Comparison of ENCODE assay signal across 3 cellular contexts in the genomic region with DNA sequence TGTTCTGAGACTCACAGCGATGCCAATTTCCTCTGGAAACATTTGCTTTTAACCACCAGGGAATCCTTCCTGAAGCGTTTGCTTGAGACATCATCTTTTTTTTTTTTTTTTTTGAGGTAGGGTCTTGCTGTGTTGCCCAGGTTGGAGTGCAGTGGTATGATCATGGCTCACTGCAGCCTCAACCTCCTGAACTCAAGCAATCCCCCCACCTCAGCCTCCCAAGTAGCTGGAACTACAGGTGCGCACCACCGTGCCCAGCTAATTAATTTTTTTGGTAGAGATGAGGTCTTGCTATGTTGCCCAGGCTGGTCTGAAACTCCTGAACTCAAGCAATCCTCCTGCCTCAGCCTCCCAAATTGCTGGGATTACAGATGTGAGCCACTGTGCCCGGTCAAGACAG.
TF ChIP-seq lines count a peak whose summit lies in the region.

No MANE protein-coding gene starts in this region.

TF ChIP-seq in HEK293, 187 proteins besides CTCF, POLR2A, EP300 and RAD21:
- peak; percentile 76 for TF ChIP-seq ZNF121 (tag by site-specific recombination; IDR thresholded peaks at IDR 0.05)

TF ChIP-seq in K562, 482 proteins besides CTCF, POLR2A, EP300 and RAD21:
- peak; percentile 92 for TF ChIP-seq ZNF121 (CRISPR knock-in tag; conservative IDR thresholded peaks at IDR 0.05)
TF ChIP-seq in K562: peak in this region for 1; not testable (repeated sequence) for 481.

TF ChIP-seq in HepG2, 621 proteins besides CTCF, POLR2A, EP300 and RAD21:
- peak; percentile 51 for TF ChIP-seq ZNF121 (CRISPR knock-in tag; IDR thresholded peaks at IDR 0.05)
TF ChIP-seq in HepG2: peak in this region for 1; not testable (repeated sequence) for 620.
